In the genomic region with DNA sequence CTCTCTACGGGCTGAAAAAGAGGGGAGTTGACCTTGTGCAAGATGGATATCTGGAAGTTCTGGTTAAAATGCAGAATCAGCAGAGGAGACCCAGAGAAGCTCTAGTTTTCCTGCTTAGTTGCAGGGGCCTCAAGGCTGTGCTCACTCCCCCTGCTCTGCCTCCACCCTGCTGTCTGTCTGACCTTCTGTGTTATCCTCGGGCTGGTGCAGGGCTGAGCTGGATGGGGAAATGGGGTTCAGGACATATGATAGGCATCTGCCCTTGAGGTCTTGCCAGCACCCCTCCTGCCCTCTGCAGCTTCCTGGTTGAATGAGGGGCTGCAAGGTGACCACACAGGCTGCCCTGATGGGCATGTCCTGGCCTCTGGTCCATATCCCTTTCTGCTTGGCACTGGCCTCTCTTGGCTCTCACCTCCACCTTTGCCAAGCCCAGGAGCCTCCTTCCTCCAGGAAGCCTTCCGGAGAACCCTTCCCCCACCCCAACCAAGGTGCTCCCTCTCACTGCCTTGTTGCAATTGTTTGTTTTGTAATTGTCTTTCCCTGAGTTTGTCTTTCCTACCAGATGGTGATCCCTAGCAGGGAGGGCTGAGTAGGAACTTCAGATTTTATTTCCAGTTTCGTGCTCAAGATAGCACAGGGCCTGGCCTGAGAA, we compare ENCODE assay signal across 9 cellular contexts. TPM values are rescaled to one million over a fixed set of nuclear protein-coding genes. Genes with fewer than 3 reads are reported as not detected.
A peak's percentile ranks its signal among the peaks of the same experiment; 100 is the strongest.
DNase-seq lines count a peak whose midpoint lies in the region; ATAC-seq, FAIRE-seq and TF ChIP-seq lines count a peak whose summit lies in the region.
"Had no signal": no experiment of that assay in that cellular context is flagged by ENCODE, and none has a peak within 500 bp of the region (broad histone marks: within the 10 kb centered on the region; RNA-seq: fewer than 3 reads in every experiment).

No MANE protein-coding gene starts in this region.

- TF ChIP-seq POLR2A in GM12892 (IDR thresholded peaks at IDR 0.05; ENCODE audit: low read depth, low read length) (no peak), sigmoid colon (IDR thresholded peaks at IDR 0.05) (no peak), GM18505 (IDR thresholded peaks at IDR 0.05; ENCODE audit: borderline replicate concordance, extremely low read depth, insufficient read depth, insufficient read length) (no peak)

- DNase-seq in GM12892 (ENCODE audit: insufficient read length) (no peak), foreskin fibroblast (no peak), sigmoid colon (peak; percentile 65), SHP77 treated with DMSO at 0.1 percent for 48 hours (lab: John Stamatoyannopoulos, UW) (no peak), GM03348 (ENCODE audit: low spot score) (no peak)

- H3K27me3 ChIP-seq in SU-DHL-6 (ENCODE audit: low read length), result no peaks in the 10 kb centered on the region
- H3K27me3 ChIP-seq in sigmoid colon, result no peaks in the 10 kb centered on the region

- H3K36me3 ChIP-seq in SU-DHL-6 (ENCODE audit: low read length) (no peaks in the 10 kb centered on the region), sigmoid colon (no peaks in the 10 kb centered on the region)

- H3K9me3 ChIP-seq in SU-DHL-6 (ENCODE audit: insufficient read depth, low read length) (no peaks in the 10 kb centered on the region), sigmoid colon (no peaks in the 10 kb centered on the region)

- no peaks in the 10 kb centered on the region for H4K20me1 ChIP-seq in SU-DHL-6 (ENCODE audit: low read depth, low read length)

- H3K9me2 ChIP-seq in SU-DHL-6 (replicated peaks; ENCODE audit: insufficient read depth, low read length), result no peaks in the 10 kb centered on the region

- H3K9ac ChIP-seq in SU-DHL-6 (ENCODE audit: low read length), result peak overlapping the region; percentile 94

- H3K27ac ChIP-seq in SU-DHL-6 (ENCODE audit: low read depth, low read length) (peak overlapping the region; percentile 75), sigmoid colon (peak overlapping the region; percentile 92 to 97 (median 94))

- peaks cover 33% of the 10 kb centered on the region for H3F3A ChIP-seq in SU-DHL-6 (ENCODE audit: insufficient read depth)

- H3K4me3 ChIP-seq in SU-DHL-6 (ENCODE audit: insufficient read depth, low read length, poor library complexity, severe bottlenecking) (peak overlapping the region; percentile 74), foreskin fibroblast (ENCODE audit: low read depth in 1 of 2, low read length in 2 of 2) (peak overlapping the region; percentile 65 to 76), sigmoid colon (peak overlapping the region; percentile 60 to 71 (median 65))

- peaks cover 51% of the 10 kb centered on the region for H3K79me2 ChIP-seq in SU-DHL-6 (ENCODE audit: insufficient read depth, low read length)

- 38 to 42% methylated on average over 4 of the region's 4 CpGs for WGBS in sigmoid colon, 2 donors

- ATAC-seq in HG03469 (IDR thresholded peaks at IDR 0.05; ENCODE audit: unreplicated experiment), result no peak
- ATAC-seq in GM18505 (IDR thresholded peaks at IDR 0.05; ENCODE audit: unreplicated experiment), result no peak

- H3K4me2 ChIP-seq in SU-DHL-6 (ENCODE audit: low read depth, low read length, poor library complexity, severe bottlenecking), result peak overlapping the region; percentile 92

- FAIRE-seq in GM12892 (lab: Jason Lieb, UNC), result peak; percentile 5
- FAIRE-seq: islet of Langerhans had no signal

- H3K4me1 ChIP-seq in sigmoid colon, result peaks cover 0 to 40% (median 28%) of the 10 kb centered on the region in 4 donors

- no peak overlapping the region for H2AFZ ChIP-seq in SU-DHL-6 (ENCODE audit: low read depth, low read length, severe bottlenecking)

- intact Hi-C loops in sigmoid colon (cut with DNase I), result loop anchor here (1.0 kb wide), 1 partner anchor 25 kb away; the partner anchor contains the start of gene ATP6V1G1

- no peak for TF ChIP-seq EP300 in sigmoid colon (IDR thresholded peaks at IDR 0.05)

- TF ChIP-seq CTCF in SU-DHL-6 (IDR thresholded peaks at IDR 0.05; ENCODE audit: insufficient read depth, low read length, poor library complexity, severe bottlenecking), result no peak
- TF ChIP-seq CTCF in foreskin fibroblast (IDR thresholded peaks at IDR 0.05; ENCODE audit: low read depth, low read length), result no peak
- TF ChIP-seq CTCF in sigmoid colon (IDR thresholded peaks at IDR 0.05), result no peak

RNA-seq across cellular contexts. Expression of gene TMEM268, which starts 1.3 kb away (rescaled TPM):
- 14.6 TPM for polyA plus RNA-seq in GM12892 (2012; ENCODE audit: missing spikeins)
- total RNA-seq in sigmoid colon, result 10 to 100 TPM in 3 of 4 donors, 1 to 10 TPM in 1; 7.9 to 28.5 (median 10.3) TPM
- polyA plus RNA-seq in sigmoid colon, result 1 to 10 TPM; 3.0 to 9.3 (median 3.0) TPM

RNA-seq across cellular contexts. Expression of gene ATP6V1G1, which starts 24.8 kb away (rescaled TPM):
- 75.3 TPM for polyA plus RNA-seq in GM12892 (2012; ENCODE audit: missing spikeins)
- total RNA-seq in sigmoid colon, result 100 to 1,000 TPM; 124 to 185 (median 155) TPM
- 100 to 1,000 TPM; 114 to 256 (median 236) TPM for polyA plus RNA-seq in sigmoid colon

RNA-seq across cellular contexts. Expression of gene TEX53, which starts 45.2 kb away (rescaled TPM):
- not detected for polyA plus RNA-seq in GM12892 (2012; ENCODE audit: missing spikeins)
- not detected for total RNA-seq in sigmoid colon
- not detected for polyA plus RNA-seq in sigmoid colon
